Comparison of ENCODE assay signal across 8 cellular contexts in genomic region chr15:81002004-81002253, GRCh38. TPM values are rescaled to one million over a fixed set of nuclear protein-coding genes. Genes with fewer than 3 reads are reported as not detected.
A peak's percentile ranks its signal among the peaks of the same experiment; 100 is the strongest.
DNase-seq lines count a peak whose midpoint lies in the region; ATAC-seq and TF ChIP-seq lines count a peak whose summit lies in the region.

No MANE protein-coding gene starts in this region.

- no peaks in the 10 kb centered on the region for H3K27me3 ChIP-seq in DOHH2 (ENCODE audit: control insufficient read depth, low read length)
- H3K27me3 ChIP-seq in SU-DHL-6 (ENCODE audit: low read length) = no peaks in the 10 kb centered on the region
- H3K27me3 ChIP-seq in foreskin keratinocyte = no peaks in the 10 kb centered on the region
- H3K27me3 ChIP-seq in parathyroid adenoma (ENCODE audit: control insufficient read depth, insufficient read depth, low read length) = no peaks in the 10 kb centered on the region

- H3K36me3 ChIP-seq in DOHH2 (ENCODE audit: control insufficient read depth, low read length) (peaks cover 36% of the 10 kb centered on the region), SU-DHL-6 (ENCODE audit: low read length) (peaks cover 10% of the 10 kb centered on the region; the same call in 1 of the 2 replicates), parathyroid adenoma (ENCODE audit: control insufficient read depth, insufficient read depth, low read length) (no peaks in the 10 kb centered on the region)

- no peak for ATAC-seq in foreskin keratinocyte
- no peak for ATAC-seq in HG03159 (IDR thresholded peaks at IDR 0.05; ENCODE audit: unreplicated experiment)

- H3K27ac ChIP-seq in DOHH2 (ENCODE audit: low read depth, low read length) (no peak overlapping the region), SU-DHL-6 (ENCODE audit: low read depth, low read length) (peak overlapping the region; percentile 65; the same call in 1 of the 2 replicates), foreskin keratinocyte (peak overlapping the region; percentile 82), parathyroid adenoma (no peak overlapping the region)

- H3K4me3 ChIP-seq in DOHH2 (ENCODE audit: low read length) (peak overlapping the region; percentile 81), SU-DHL-6 (ENCODE audit: insufficient read depth, low read length, poor library complexity, severe bottlenecking) (peak overlapping the region; percentile 62), parathyroid adenoma (ENCODE audit: low read depth, low read length) (peak overlapping the region; percentile 83)

- peaks cover 21% of the 10 kb centered on the region; the same call in 1 of the 2 replicates for H4K20me1 ChIP-seq in DOHH2 (ENCODE audit: control insufficient read depth, insufficient read depth, low read depth, low read length)
- peaks cover 9% of the 10 kb centered on the region; the same call in 1 of the 2 replicates for H4K20me1 ChIP-seq in SU-DHL-6 (ENCODE audit: low read depth, low read length)

- H3K4me2 ChIP-seq in DOHH2 (ENCODE audit: low read length) (peak overlapping the region; percentile 85), SU-DHL-6 (ENCODE audit: low read depth, low read length, poor library complexity, severe bottlenecking) (peak overlapping the region; percentile 78), parathyroid adenoma (ENCODE audit: low read length) (peak overlapping the region; percentile 86)

- peaks cover 34% of the 10 kb centered on the region for H3K4me1 ChIP-seq in DOHH2 (ENCODE audit: control insufficient read depth, low read length)
- H3K4me1 ChIP-seq in foreskin keratinocyte = peaks cover 11% of the 10 kb centered on the region
- no peaks in the 10 kb centered on the region for H3K4me1 ChIP-seq in parathyroid adenoma

- no peaks in the 10 kb centered on the region for H3K9me2 ChIP-seq in DOHH2 (replicated peaks; ENCODE audit: control insufficient read depth, low read length)
- H3K9me2 ChIP-seq in SU-DHL-6 (replicated peaks; ENCODE audit: insufficient read depth, low read length) = no peaks in the 10 kb centered on the region

- H3K9ac ChIP-seq in SU-DHL-6 (ENCODE audit: low read length) (peak overlapping the region; percentile 73), parathyroid adenoma (no peak overlapping the region)

- H3F3A ChIP-seq in DOHH2 (ENCODE audit: control insufficient read depth, insufficient read depth) = peaks cover 13% of the 10 kb centered on the region; the same call in 1 of the 2 replicates
- peaks cover 36% of the 10 kb centered on the region for H3F3A ChIP-seq in SU-DHL-6 (ENCODE audit: insufficient read depth)

- H2AFZ ChIP-seq in SU-DHL-6 (ENCODE audit: low read depth, low read length, severe bottlenecking) (no peak overlapping the region), parathyroid adenoma (peak overlapping the region; percentile 53)

- TF ChIP-seq CTCF in DOHH2 (IDR thresholded peaks at IDR 0.05; ENCODE audit: low read depth, low read length, poor library complexity, severe bottlenecking) (no peak), SU-DHL-6 (IDR thresholded peaks at IDR 0.05; ENCODE audit: insufficient read depth, low read length, poor library complexity, severe bottlenecking) (no peak), foreskin keratinocyte (conservative IDR thresholded peaks at IDR 0.05) (no peak), parathyroid adenoma (IDR thresholded peaks at IDR 0.05) (no peak)

- H3K9me3 ChIP-seq in DOHH2 (ENCODE audit: control insufficient read depth, insufficient read depth, low read length) (no peaks in the 10 kb centered on the region), SU-DHL-6 (ENCODE audit: insufficient read depth, low read length) (no peaks in the 10 kb centered on the region), parathyroid adenoma (ENCODE audit: control insufficient read depth, low read length) (no peaks in the 10 kb centered on the region)

- H3K79me2 ChIP-seq in DOHH2 (ENCODE audit: control insufficient read depth, low read length) (peaks cover 70% of the 10 kb centered on the region), SU-DHL-6 (ENCODE audit: insufficient read depth, low read length) (peaks cover 52% of the 10 kb centered on the region), parathyroid adenoma (no peaks in the 10 kb centered on the region)

- DNase-seq in foreskin keratinocyte (no peak), NCI-H510A treated with DMSO at 0.1 percent for 48 hours (lab: John Stamatoyannopoulos, UW) (no peak)
- no peak for DNase-seq in stimulated activated CD4-positive, alpha-beta T cell treated with anti-CD3 and anti-CD28 coated beads, Interleukin-15, amount 100 ng/mL, for 24 hours
- no peak for DNase-seq in activated CD4-positive, alpha-beta T cell treated with anti-CD3 and anti-CD28 coated beads, Interleukin-2, amount 50 U/mL, for 48 hours

RNA-seq across cellular contexts. Expression of gene TLNRD1, which starts 1.2 kb away (rescaled TPM):
- total RNA-seq in foreskin keratinocyte = 11.5 and 12.4 TPM in 2 replicates
- polyA plus RNA-seq in foreskin keratinocyte = 7.4 and 8.1 TPM in 2 replicates

RNA-seq across cellular contexts. Expression of gene MESD, which starts 12.3 kb away (rescaled TPM):
- 31.0 and 32.4 TPM in 2 replicates for total RNA-seq in foreskin keratinocyte
- 27.1 and 29.9 TPM in 2 replicates for polyA plus RNA-seq in foreskin keratinocyte

Comparison
In these comparisons a context has a peak if more than half of its experiments do, and no peak if none do; other contexts are left out.
1. H3K27ac ChIP-seq: peak in SU-DHL-6 (single experiment) and foreskin keratinocyte (single experiment); none in DOHH2 (single experiment) and parathyroid adenoma (single experiment).
2. Peak in every context shown above with its lines, with median percentiles within 50 percentile points of each other: H3K4me2 ChIP-seq and H3K4me3 ChIP-seq.